18 cellular contexts compared by ENCODE assay signal in genomic region chr4:16136321-16136720, GRCh38. TPM values are rescaled to one million over a fixed set of nuclear protein-coding genes. Genes with fewer than 3 reads are reported as not detected.
DNase-seq lines count a peak whose midpoint lies in the region; ATAC-seq, FAIRE-seq and TF ChIP-seq lines count a peak whose summit lies in the region.
"Had no signal": no experiment of that assay in that cellular context is flagged by ENCODE, and none has a peak within 500 bp of the region (broad histone marks: within the 10 kb centered on the region; RNA-seq: fewer than 3 reads in every experiment).

No MANE protein-coding gene starts in this region.

- H3K9me3 ChIP-seq in astrocyte (ENCODE audit: insufficient read depth, low read depth, low read length), result peaks cover 3% of the 10 kb centered on the region
- H3K9me3 ChIP-seq: A549 had no signal

- H3K9ac ChIP-seq in astrocyte (ENCODE audit: low read length), result no peak overlapping the region

- peaks cover 13% of the 10 kb centered on the region for H3K9me3 Mint-ChIP-seq in astrocyte (ENCODE audit: unreplicated experiment)
- peaks cover 11% of the 10 kb centered on the region for H3K9me3 Mint-ChIP-seq in nephron
- H3K9me3 Mint-ChIP-seq: HFFc6 had no signal

- no peaks in the 10 kb centered on the region for H3K79me2 ChIP-seq in astrocyte (ENCODE audit: insufficient read depth, low read length)

- no peak overlapping the region for H3K4me3 Mint-ChIP-seq in astrocyte (ENCODE audit: unreplicated experiment)
- peak overlapping the region in 1 of 3 experiments; percentile 9 for H3K4me3 Mint-ChIP-seq in nephron
- H3K4me3 Mint-ChIP-seq: CD14-positive monocyte; CD8-positive, alpha-beta T cell; HFFc6 had no signal

- H3K4me2 ChIP-seq in astrocyte (ENCODE audit: low read length), result no peak overlapping the region
- H3K4me2 ChIP-seq: A549 had no signal

- DNase-seq in LHCN-M2 (ENCODE audit: low read depth) (peak; percentile 56), astrocyte (ENCODE audit: low read depth) (peak; percentile 10), fibroblast of villous mesenchyme (ENCODE audit: low read depth) (peak; percentile 8), middle frontal gyrus (ENCODE audit: extremely low spot score, low spot score) (no peak), anterior cingulate cortex (lab: John Stamatoyannopoulos, UW) (no peak)
- DNase-seq: CD8-positive, alpha-beta T cell; COR-L47; GF-D8; HCEC 1CT; HFFc6 had no signal

- no peak overlapping the region for H2AFZ ChIP-seq in astrocyte (ENCODE audit: low read depth, low read length)

- H3K4me1 Mint-ChIP-seq in astrocyte (ENCODE audit: low read depth, unreplicated experiment), result peaks cover 22% of the 10 kb centered on the region
- peaks cover 45% of the 10 kb centered on the region for H3K4me1 Mint-ChIP-seq in nephron
- H3K4me1 Mint-ChIP-seq: CD14-positive monocyte had no signal

- H4K20me1 ChIP-seq in astrocyte (ENCODE audit: insufficient read depth, low read length), result no peaks in the 10 kb centered on the region

- H3K36me3 Mint-ChIP-seq in astrocyte (ENCODE audit: low read depth, unreplicated experiment), result peaks cover 2% of the 10 kb centered on the region
- H3K36me3 Mint-ChIP-seq in nephron (ENCODE audit: low read depth), result no peaks in the 10 kb centered on the region
- H3K36me3 Mint-ChIP-seq: CD14-positive monocyte; CD8-positive, alpha-beta T cell had no signal

- H3K27me3 Mint-ChIP-seq in astrocyte (ENCODE audit: low read depth, unreplicated experiment) (peaks cover 3% of the 10 kb centered on the region), nephron (ENCODE audit: low read depth) (peaks cover 3% of the 10 kb centered on the region)

- no peaks in the 10 kb centered on the region for H3K36me3 ChIP-seq in astrocyte (ENCODE audit: insufficient read depth, low read length)

- TF ChIP-seq CTCF in astrocyte (IDR thresholded peaks at IDR 0.05; ENCODE audit: insufficient read depth, low read depth, low read length) (no peak), fibroblast of villous mesenchyme (IDR thresholded peaks at IDR 0.05; ENCODE audit: insufficient read depth, low read depth, low read length) (no peak), nephron (IDR thresholded peaks at IDR 0.05; ENCODE audit: unreplicated experiment in 3 of 3) (no peak)

- H3K27ac Mint-ChIP-seq in astrocyte (ENCODE audit: unreplicated experiment), result no peak overlapping the region
- peak overlapping the region; percentile 49 to 68 (median 51) for H3K27ac Mint-ChIP-seq in nephron
- H3K27ac Mint-ChIP-seq: CD14-positive monocyte; CD8-positive, alpha-beta T cell; HFFc6 had no signal

- FAIRE-seq in astrocyte (lab: Jason Lieb, UNC), result no peak
- FAIRE-seq: A549, D721Med had no signal

- no peak overlapping the region for H3K27ac ChIP-seq in astrocyte (ENCODE audit: low read depth, low read length)
- H3K27ac ChIP-seq: A549 had no signal

- H3K27me3 ChIP-seq in astrocyte (ENCODE audit: insufficient read depth, low read length), result peaks cover 3% of the 10 kb centered on the region

- H3K4me3 ChIP-seq in astrocyte (ENCODE audit: insufficient read depth, low read depth, low read length), result no peak overlapping the region
- no peak overlapping the region for H3K4me3 ChIP-seq in fibroblast of villous mesenchyme (ENCODE audit: low read depth, low read length)
- H3K4me3 ChIP-seq: A549 had no signal

- peaks cover 14% of the 10 kb centered on the region for H3K4me1 ChIP-seq in astrocyte (ENCODE audit: insufficient read depth, low read length)

- no peak for ATAC-seq in GM21737 (IDR thresholded peaks at IDR 0.05; ENCODE audit: unreplicated experiment)
- ATAC-seq: A549; CD8-positive, alpha-beta T cell had no signal

RNA-seq across cellular contexts. Expression of gene PROM1, which starts 52.5 kb away (rescaled TPM):
- total RNA-seq in LHCN-M2 (2014; rRNA removed), result not detected in 2 replicates
- not detected for polyA plus RNA-seq in LHCN-M2 (2012)
- total RNA-seq in astrocyte, result 34.5 and 38.0 TPM in 2 replicates
- under 0.01 TPM in 2 replicates for total RNA-seq in fibroblast of villous mesenchyme
- total RNA-seq: CD8-positive, alpha-beta T cell; H4 had no signal
- polyA plus RNA-seq: AG04450, BJ, CD14-positive monocyte had no signal

Comparison
In these comparisons a context has a peak if more than half of its experiments do, and no peak if none do; other contexts are left out.
1. DNase-seq: peak in LHCN-M2 (single experiment), astrocyte (single experiment) and fibroblast of villous mesenchyme (single experiment); none in middle frontal gyrus (single experiment) and anterior cingulate cortex (0 of 58).
2. RNA of gene PROM1, which starts 52.5 kb away (total RNA-seq): 34.5 to 38.0 TPM in astrocyte; not detected in LHCN-M2 and under 0.01 TPM in fibroblast of villous mesenchyme; every median in the first group is over 10 times any median in the second.